8 cellular contexts compared by ENCODE assay signal in the genomic region with DNA sequence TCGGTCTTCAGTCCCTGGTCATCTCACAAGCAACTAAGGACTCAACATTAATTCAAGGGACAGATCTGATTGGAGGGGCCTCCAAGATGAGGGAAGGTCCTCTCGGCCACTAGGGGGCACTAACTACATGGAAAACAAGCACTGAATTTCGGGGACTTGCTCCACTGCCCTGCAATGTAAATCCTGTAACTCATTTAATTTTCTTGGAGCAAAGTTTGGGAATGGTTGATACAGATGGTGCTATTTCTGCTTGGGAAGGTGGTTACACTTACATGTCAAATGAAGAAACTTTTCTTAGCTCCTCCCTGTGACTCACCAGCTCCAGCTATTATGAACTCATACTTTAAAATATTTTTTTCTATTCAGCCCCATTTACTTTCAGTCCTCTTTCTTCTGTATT.
DNase-seq lines count a peak whose midpoint lies in the region; ATAC-seq and TF ChIP-seq lines count a peak whose summit lies in the region.

No MANE protein-coding gene starts in this region.

- H3K9me2 ChIP-seq in HCT116 (ENCODE audit: insufficient read depth): no peaks in the 10 kb centered on the region

- no peaks in the 10 kb centered on the region for H3K79me2 ChIP-seq in HCT116 (ENCODE audit: insufficient read depth, low read length)

- H4K20me1 ChIP-seq in HCT116 (ENCODE audit: insufficient read depth): no peaks in the 10 kb centered on the region

- H3K4me3 ChIP-seq in HCT116 (replicated peaks in 1 of 2; ENCODE audit: low read depth in 1 of 2, low read length in 2 of 2) (no peak overlapping the region), aorta (ENCODE audit: low read length in 2 of 2) (no peak overlapping the region)

- TF ChIP-seq POLR2A in HCT116 (IDR thresholded peaks at IDR 0.05; ENCODE audit: borderline replicate concordance, extremely low read depth, insufficient read depth, insufficient read length): no peak

- peaks cover 0 to 6% of the 10 kb centered on the region in 2 experiments; a peak in 1 of 4 replicates for H3K9me3 ChIP-seq in HCT116 (ENCODE audit: control insufficient read depth in 1 of 2, insufficient read depth in 1 of 2, low read depth in 1 of 2, low read length in 2 of 2)
- no peaks in the 10 kb centered on the region for H3K9me3 ChIP-seq in aorta (ENCODE audit: control insufficient read depth, low read length)

- no peak overlapping the region for H2AFZ ChIP-seq in HCT116 (ENCODE audit: low read depth, low read length, poor library complexity, severe bottlenecking)

- no peaks in the 10 kb centered on the region for H3K27me3 ChIP-seq in HCT116 (ENCODE audit: insufficient read depth, low read length)
- no peaks in the 10 kb centered on the region for H3K27me3 ChIP-seq in aorta (ENCODE audit: control insufficient read depth in 1 of 2, insufficient read depth in 2 of 2, low read length in 1 of 2)

- TF ChIP-seq CTCF in HCT116 (IDR thresholded peaks at IDR 0.05 in 2 of 3, conservative IDR thresholded peaks at IDR 0.05 in 1 of 3; ENCODE audit: borderline replicate concordance in 1 of 3, insufficient read depth in 1 of 3, low read depth in 2 of 3, low read length in 2 of 3) (peak in 2 of 3 experiments; percentile 63 to 74; a peak in 4 of 6 replicates), omental fat pad (IDR thresholded peaks at IDR 0.05) (peak in 1 of 3 donors; percentile 27)

- no peak overlapping the region for H3K9ac ChIP-seq in HCT116 (ENCODE audit: low read length)

- DNase-seq in COLO668 (lab: John Stamatoyannopoulos, UW; ENCODE audit: unreplicated experiment): peak; percentile 54
- peak; percentile 28 for DNase-seq in HCT116 (ENCODE audit: low read depth, low spot score)
- DNase-seq in NOMO-1 (lab: John Stamatoyannopoulos, UW; ENCODE audit: unreplicated experiment in 2 of 2): peak; percentile 2 to 55
- DNase-seq in activated CD8-positive, alpha-beta memory T cell treated with anti-CD3 and anti-CD28 coated beads, Interleukin-2, amount 50 U/mL, for 4 hours: peak; percentile 30
- peak; percentile 78 for DNase-seq in fibroblast of gingiva (ENCODE audit: low read depth)
- DNase-seq in omental fat pad (ENCODE audit: low spot score): peak; percentile 52
- peak in 1 of 2 donors; percentile 72 for DNase-seq in aorta
- DNase-seq in DMS79 treated with DMSO at 0.1 percent for 48 hours (lab: John Stamatoyannopoulos, UW): no peak

- intact Hi-C loops in HCT116 (cut with micrococcal nuclease) (loop anchor here (2.0 to 10.0 kb wide), 2 partner anchors 193 to 1225 kb away; a partner anchor contains a TSS), aorta (cut with DNase I) (no loop called here)

- TF ChIP-seq RAD21 in HCT116 (IDR thresholded peaks at IDR 0.05; ENCODE audit: low read depth): no peak

- no TSS peak for BruUV-seq in HCT116 (replicated peaks; lab: Mats Ljungman, UMichigan)

- 15 to 20% methylated on average over 3 of the region's 3 CpGs for WGBS in aorta, 2 donors

- RAD21 ChIA-PET in HCT116 (lab: Charles Lee; ENCODE audit: low non-redundant PET in 1 of 2, low total read pairs in 2 of 2, uncharacterized antibody in 2 of 2, unreplicated experiment in 2 of 2): no interaction called here

- H3K36me3 ChIP-seq in HCT116 (ENCODE audit: control insufficient read depth in 1 of 2, insufficient read depth in 2 of 2, low read length in 2 of 2) (no peaks in the 10 kb centered on the region), aorta (ENCODE audit: control insufficient read depth in 1 of 2, insufficient read depth in 2 of 2, low read length in 1 of 2) (no peaks in the 10 kb centered on the region)

- H3K4me2 ChIP-seq in HCT116 (ENCODE audit: low read length): no peak overlapping the region

- H3K4me1 ChIP-seq in HCT116 (ENCODE audit: control insufficient read depth in 1 of 2, insufficient read depth in 2 of 2, low read length in 2 of 2): no peaks in the 10 kb centered on the region
- H3K4me1 ChIP-seq in aorta (ENCODE audit: control insufficient read depth in 1 of 2, insufficient read depth in 2 of 2, low read length in 2 of 2): peaks cover 2 to 3% of the 10 kb centered on the region in 2 donors

- ATAC-seq in HCT116 (peak; percentile 58), omental fat pad (ENCODE audit: low FRiP score) (peak; percentile 76), aorta (ENCODE audit: low FRiP score) (peak; percentile 79)

- no peak overlapping the region for H3K27ac ChIP-seq in HCT116 (ENCODE audit: low read depth, low read length)
- no peak overlapping the region for H3K27ac ChIP-seq in aorta (ENCODE audit: low read depth in 1 of 2, low read length in 2 of 2)

- POLR2A ChIA-PET in HCT116 (lab: Charles Lee): no interaction called here

- CTCF ChIA-PET in HCT116 (lab: Charles Lee): interaction anchor here (1.6 kb wide), 1 partner anchor 196 kb away, joined by 3 read pairs; no protein-coding TSS in a partner anchor

TF ChIP-seq in HCT116, 20 proteins besides CTCF, POLR2A, EP300 and RAD21:
- no peak for TF ChIP-seq EZH2phosphoT487 (IDR thresholded peaks at IDR 0.05; ENCODE audit: borderline replicate concordance)
- no peak for TF ChIP-seq SIN3A (IDR thresholded peaks at IDR 0.05; ENCODE audit: low read depth)
- TF ChIP-seq EZH2 (IDR thresholded peaks at IDR 0.05): no peak
- no peak for TF ChIP-seq SP1 (IDR thresholded peaks at IDR 0.05; ENCODE audit: low read depth)
- TF ChIP-seq CBX3 (IDR thresholded peaks at IDR 0.05; ENCODE audit: low read depth): no peak
- TF ChIP-seq ZNF274 (IDR thresholded peaks at IDR 0.05; ENCODE audit: low read depth, low read length): no peak
- no peak for TF ChIP-seq FOSL1 (IDR thresholded peaks at IDR 0.05; ENCODE audit: low read depth)
- no peak for TF ChIP-seq ZFX (IDR thresholded peaks at IDR 0.05)
- TF ChIP-seq SRF (IDR thresholded peaks at IDR 0.05; ENCODE audit: low read depth): no peak
- no peak for TF ChIP-seq CEBPB (IDR thresholded peaks at IDR 0.05; ENCODE audit: low read depth)
